In the genomic region with DNA sequence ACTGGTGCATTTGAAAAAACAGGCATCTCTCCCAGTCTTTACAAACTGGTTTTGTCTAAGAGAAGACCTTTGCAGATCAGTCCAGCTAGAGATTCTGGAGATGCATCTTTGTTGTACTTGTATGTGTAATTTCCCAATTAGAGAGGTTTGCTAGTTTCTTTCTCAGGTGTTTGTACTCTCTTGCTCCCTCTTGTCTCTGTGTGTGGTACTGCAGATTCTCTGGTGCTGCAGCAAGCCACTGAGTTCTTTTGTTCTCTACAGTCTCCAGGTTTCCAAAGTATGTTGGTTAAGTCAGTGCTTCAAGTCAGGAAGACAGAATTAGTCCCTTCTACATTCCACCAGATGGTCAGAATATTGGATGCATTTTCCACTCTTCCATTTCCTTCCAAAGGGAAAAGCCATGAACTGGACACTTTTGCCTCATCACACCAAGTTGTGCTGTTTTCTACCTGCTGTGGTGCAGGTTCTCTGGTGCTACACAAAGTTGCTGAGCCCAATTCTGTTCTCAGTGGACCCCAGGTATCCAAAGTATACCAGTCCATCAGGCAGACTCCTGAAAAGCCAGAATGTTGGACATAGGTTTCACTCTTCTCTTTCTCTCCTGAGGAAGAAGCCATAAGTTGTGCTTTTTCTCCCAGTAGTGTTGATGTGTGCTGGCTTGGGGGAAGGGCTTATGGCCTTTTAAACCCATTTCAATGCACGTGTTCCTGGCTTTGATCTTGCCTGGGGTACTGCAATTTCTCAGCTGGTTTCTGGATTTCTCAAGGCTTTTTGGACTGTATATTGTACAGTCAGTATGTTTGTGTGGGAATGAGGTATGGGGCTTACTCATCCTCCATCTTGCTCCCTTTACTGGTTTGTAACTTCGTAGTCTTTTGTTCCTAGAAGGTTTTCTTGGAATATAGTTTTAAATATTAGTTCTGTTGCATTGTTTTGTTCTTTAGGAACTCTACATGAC, we compare ENCODE assay signal across 1 cellular context.
TF ChIP-seq lines count a peak whose summit lies in the region.

No MANE protein-coding gene starts in this region.

TF ChIP-seq in GM23338, 12 proteins besides CTCF, POLR2A, EP300 and RAD21 (continued from another document):
- TF ChIP-seq, protein P1, sequence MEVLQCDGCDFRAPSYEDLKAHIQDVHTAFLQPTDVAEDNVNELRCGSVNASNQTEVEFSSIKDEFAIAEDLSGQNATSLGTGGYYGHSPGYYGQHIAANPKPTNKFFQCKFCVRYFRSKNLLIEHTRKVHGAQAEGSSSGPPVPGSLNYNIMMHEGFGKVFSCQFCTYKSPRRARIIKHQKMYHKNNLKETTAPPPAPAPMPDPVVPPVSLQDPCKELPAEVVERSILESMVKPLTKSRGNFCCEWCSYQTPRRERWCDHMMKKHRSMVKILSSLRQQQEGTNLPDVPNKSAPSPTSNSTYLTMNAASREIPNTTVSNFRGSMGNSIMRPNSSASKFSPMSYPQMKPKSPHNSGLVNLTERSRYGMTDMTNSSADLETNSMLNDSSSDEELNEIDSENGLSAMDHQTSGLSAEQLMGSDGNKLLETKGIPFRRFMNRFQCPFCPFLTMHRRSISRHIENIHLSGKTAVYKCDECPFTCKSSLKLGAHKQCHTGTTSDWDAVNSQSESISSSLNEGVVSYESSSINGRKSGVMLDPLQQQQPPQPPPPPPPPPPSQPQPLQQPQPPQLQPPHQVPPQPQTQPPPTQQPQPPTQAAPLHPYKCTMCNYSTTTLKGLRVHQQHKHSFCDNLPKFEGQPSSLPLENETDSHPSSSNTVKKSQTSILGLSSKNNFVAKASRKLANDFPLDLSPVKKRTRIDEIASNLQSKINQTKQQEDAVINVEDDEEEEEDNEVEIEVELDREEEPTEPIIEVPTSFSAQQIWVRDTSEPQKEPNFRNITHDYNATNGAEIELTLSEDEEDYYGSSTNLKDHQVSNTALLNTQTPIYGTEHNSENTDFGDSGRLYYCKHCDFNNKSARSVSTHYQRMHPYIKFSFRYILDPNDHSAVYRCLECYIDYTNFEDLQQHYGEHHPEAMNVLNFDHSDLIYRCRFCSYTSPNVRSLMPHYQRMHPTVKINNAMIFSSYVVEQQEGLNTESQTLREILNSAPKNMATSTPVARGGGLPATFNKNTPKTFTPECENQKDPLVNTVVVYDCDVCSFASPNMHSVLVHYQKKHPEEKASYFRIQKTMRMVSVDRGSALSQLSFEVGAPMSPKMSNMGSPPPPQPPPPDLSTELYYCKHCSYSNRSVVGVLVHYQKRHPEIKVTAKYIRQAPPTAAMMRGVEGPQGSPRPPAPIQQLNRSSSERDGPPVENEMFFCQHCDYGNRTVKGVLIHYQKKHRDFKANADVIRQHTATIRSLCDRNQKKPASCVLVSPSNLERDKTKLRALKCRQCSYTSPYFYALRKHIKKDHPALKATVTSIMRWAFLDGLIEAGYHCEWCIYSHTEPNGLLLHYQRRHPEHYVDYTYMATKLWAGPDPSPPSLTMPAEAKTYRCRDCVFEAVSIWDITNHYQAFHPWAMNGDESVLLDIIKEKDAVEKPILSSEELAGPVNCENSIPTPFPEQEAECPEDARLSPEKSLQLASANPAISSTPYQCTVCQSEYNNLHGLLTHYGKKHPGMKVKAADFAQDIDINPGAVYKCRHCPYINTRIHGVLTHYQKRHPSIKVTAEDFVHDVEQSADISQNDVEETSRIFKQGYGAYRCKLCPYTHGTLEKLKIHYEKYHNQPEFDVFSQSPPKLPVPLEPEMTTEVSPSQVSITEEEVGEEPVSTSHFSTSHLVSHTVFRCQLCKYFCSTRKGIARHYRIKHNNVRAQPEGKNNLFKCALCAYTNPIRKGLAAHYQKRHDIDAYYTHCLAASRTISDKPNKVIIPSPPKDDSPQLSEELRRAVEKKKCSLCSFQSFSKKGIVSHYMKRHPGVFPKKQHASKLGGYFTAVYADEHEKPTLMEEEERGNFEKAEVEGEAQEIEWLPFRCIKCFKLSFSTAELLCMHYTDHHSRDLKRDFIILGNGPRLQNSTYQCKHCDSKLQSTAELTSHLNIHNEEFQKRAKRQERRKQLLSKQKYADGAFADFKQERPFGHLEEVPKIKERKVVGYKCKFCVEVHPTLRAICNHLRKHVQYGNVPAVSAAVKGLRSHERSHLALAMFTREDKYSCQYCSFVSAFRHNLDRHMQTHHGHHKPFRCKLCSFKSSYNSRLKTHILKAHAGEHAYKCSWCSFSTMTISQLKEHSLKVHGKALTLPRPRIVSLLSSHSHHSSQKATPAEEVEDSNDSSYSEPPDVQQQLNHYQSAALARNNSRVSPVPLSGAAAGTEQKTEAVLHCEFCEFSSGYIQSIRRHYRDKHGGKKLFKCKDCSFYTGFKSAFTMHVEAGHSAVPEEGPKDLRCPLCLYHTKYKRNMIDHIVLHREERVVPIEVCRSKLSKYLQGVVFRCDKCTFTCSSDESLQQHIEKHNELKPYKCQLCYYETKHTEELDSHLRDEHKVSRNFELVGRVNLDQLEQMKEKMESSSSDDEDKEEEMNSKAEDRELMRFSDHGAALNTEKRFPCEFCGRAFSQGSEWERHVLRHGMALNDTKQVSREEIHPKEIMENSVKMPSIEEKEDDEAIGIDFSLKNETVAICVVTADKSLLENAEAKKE (CRISPR knock-in tag; IDR thresholded peaks at IDR 0.05), result no peak
- TF ChIP-seq STAT1 (IDR thresholded peaks at IDR 0.05; ENCODE audit: unreplicated experiment) (no peak), ZNF114 (CRISPR knock-in tag; IDR thresholded peaks at IDR 0.05) (no peak), ZNF331 (CRISPR knock-in tag; IDR thresholded peaks at IDR 0.05; ENCODE audit: low read depth) (no peak), POLR2AphosphoS5 (IDR thresholded peaks at IDR 0.05; ENCODE audit: low read depth) (no peak), NANOG (IDR thresholded peaks at IDR 0.05; ENCODE audit: borderline replicate concordance) (no peak), EZH2phosphoT487 (IDR thresholded peaks at IDR 0.05; ENCODE audit: unreplicated experiment) (no peak)
